8 cellular contexts compared by ENCODE assay signal in the genomic region with DNA sequence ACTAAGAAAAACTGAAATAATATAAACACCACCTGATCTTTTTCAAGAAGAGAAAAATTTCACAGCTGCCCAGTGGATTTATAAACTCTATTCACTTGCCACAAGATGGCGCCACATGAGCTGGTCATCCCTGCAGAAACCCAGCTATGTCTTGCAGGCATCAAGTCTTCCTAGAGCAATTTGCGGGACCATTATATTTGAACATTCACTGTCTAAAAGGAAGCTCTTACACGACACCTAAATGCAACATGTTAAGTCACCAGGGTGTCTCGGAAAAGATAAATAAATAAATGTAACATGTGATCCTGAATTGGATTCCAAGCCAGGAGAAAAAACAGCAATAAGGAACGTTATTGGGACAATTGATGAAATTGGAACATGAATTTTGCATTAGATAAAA. TPM values are rescaled to one million over a fixed set of nuclear protein-coding genes. Genes with fewer than 3 reads are reported as not detected.
DNase-seq lines count a peak whose midpoint lies in the region; ATAC-seq, FAIRE-seq and TF ChIP-seq lines count a peak whose summit lies in the region.

No MANE protein-coding gene starts in this region.

- no peaks in the 10 kb centered on the region for H3K36me3 Mint-ChIP-seq in activated T-cell treated with anti-CD3 and anti-CD28 coated beads, Interleukin-2, amount 50 U/mL, for 4 hours (ENCODE audit: insufficient read depth)

- H3K27ac ChIP-seq in Karpas-422 (ENCODE audit: low read length) (no peak overlapping the region), suprapubic skin (no peak overlapping the region)

- H3K9me2 ChIP-seq in Karpas-422 (replicated peaks; ENCODE audit: insufficient read depth, low read length) = no peaks in the 10 kb centered on the region

- no peaks in the 10 kb centered on the region for H3K79me2 ChIP-seq in Karpas-422 (ENCODE audit: low read length)

- no peaks in the 10 kb centered on the region for H3K27me3 Mint-ChIP-seq in activated T-cell treated with anti-CD3 and anti-CD28 coated beads, Interleukin-2, amount 50 U/mL, for 4 hours (ENCODE audit: low read depth)

- H3K4me3 ChIP-seq in Karpas-422 (ENCODE audit: low read length) = no peak overlapping the region
- no peak overlapping the region for H3K4me3 ChIP-seq in fibroblast of mammary gland (ENCODE audit: control insufficient read depth, low read depth, low read length)
- no peak overlapping the region for H3K4me3 ChIP-seq in suprapubic skin

- no peak for TF ChIP-seq POLR2A in suprapubic skin (IDR thresholded peaks at IDR 0.05)

- no peak overlapping the region for H3K9ac ChIP-seq in Karpas-422 (ENCODE audit: low read length)

- peaks cover 1% of the 10 kb centered on the region for H3K4me1 Mint-ChIP-seq in activated T-cell treated with anti-CD3 and anti-CD28 coated beads, Interleukin-2, amount 50 U/mL, for 4 hours (ENCODE audit: low read depth)

- H2AFZ ChIP-seq in Karpas-422 (ENCODE audit: low read length) = no peak overlapping the region

- TF ChIP-seq CTCF in D721Med (IDR thresholded peaks at IDR 0.05; ENCODE audit: insufficient read depth, missing control alignments) (peak; percentile 77), fibroblast of mammary gland (conservative IDR thresholded peaks at IDR 0.05; ENCODE audit: control insufficient read depth, insufficient read depth, low read depth, low read length) (peak; percentile 76), suprapubic skin (IDR thresholded peaks at IDR 0.05) (peak; percentile 59 to 64)

- TF ChIP-seq EP300 in suprapubic skin (IDR thresholded peaks at IDR 0.05) = no peak

- H4K20me1 ChIP-seq in Karpas-422 (ENCODE audit: insufficient read depth, low read depth, low read length) = no peaks in the 10 kb centered on the region

- H3K4me1 ChIP-seq in Karpas-422 (ENCODE audit: low read length) (peaks cover 7% of the 10 kb centered on the region; the same call in 1 of the 2 replicates), suprapubic skin (peaks cover 12% of the 10 kb centered on the region)

- ATAC-seq in activated T-cell treated with anti-CD3 and anti-CD28 coated beads, Interleukin-2, amount 50 U/mL, for 4 hours = peak; percentile 53 to 71
- ATAC-seq in HG03342 (IDR thresholded peaks at IDR 0.05; ENCODE audit: unreplicated experiment) = no peak

- DNase-seq in D721Med (ENCODE audit: insufficient read length, low spot score) (peak; percentile 81), Karpas-422 (peak; percentile 92), RCC 7860 (ENCODE audit: low spot score) (peak; percentile 53), fibroblast of mammary gland (ENCODE audit: low read depth) (peak; percentile 90), nucleus accumbens (lab: John Stamatoyannopoulos, UW) (peak in 46 of 56 donors; percentile 10 to 82 (median 40)), suprapubic skin (ENCODE audit: low spot score in 2 of 2) (no peak)
- peak; percentile 68 for DNase-seq in activated T-cell treated with anti-CD3 and anti-CD28 coated beads, Interleukin-2, amount 50 U/mL, for 4 hours

- H3K27me3 ChIP-seq in Karpas-422 (ENCODE audit: low read length) = no peaks in the 10 kb centered on the region
- no peaks in the 10 kb centered on the region for H3K27me3 ChIP-seq in suprapubic skin

- H3K9me3 Mint-ChIP-seq in activated T-cell treated with anti-CD3 and anti-CD28 coated beads, Interleukin-2, amount 50 U/mL, for 4 hours = no peaks in the 10 kb centered on the region

- FAIRE-seq in D721Med (lab: Jason Lieb, UNC) (no peak), RCC 7860 (lab: Jason Lieb, UNC) (peak; percentile 67)

- no peaks in the 10 kb centered on the region for H3K36me3 ChIP-seq in Karpas-422 (ENCODE audit: insufficient read depth, low read length)
- no peaks in the 10 kb centered on the region for H3K36me3 ChIP-seq in suprapubic skin

- 4% methylated on average over 5 of the region's 5 CpGs for WGBS in suprapubic skin

- no peaks in the 10 kb centered on the region for H3K9me3 ChIP-seq in Karpas-422 (ENCODE audit: low read length)
- no peaks in the 10 kb centered on the region for H3K9me3 ChIP-seq in suprapubic skin

- no peak overlapping the region for H3K4me2 ChIP-seq in Karpas-422 (ENCODE audit: low read depth, low read length, poor library complexity, severe bottlenecking)

- H3K4me3 Mint-ChIP-seq in activated T-cell treated with anti-CD3 and anti-CD28 coated beads, Interleukin-2, amount 50 U/mL, for 4 hours = no peak overlapping the region

RNA-seq across cellular contexts. Expression of a gene that starts 20.3 kb away (rescaled TPM):
- 85.9 and 128 TPM in 2 replicates for total RNA-seq in Karpas-422 (2014; rRNA removed; shearing (Covaris generic); ENCODE audit: low replicate concordance)
- total RNA-seq in activated T-cell treated with anti-CD3 and anti-CD28 coated beads, Interleukin-2, amount 50 U/mL, for 4 hours = 100 to 1,000 TPM; 147 to 158 (median 151) TPM
- total RNA-seq in suprapubic skin = 100 to 1,000 TPM in 2 of 4 donors, 10 to 100 TPM in 2; 76.4 to 146 (median 92.3) TPM

RNA-seq across cellular contexts. Expression of a gene that starts 42.8 kb away (rescaled TPM):
- total RNA-seq in Karpas-422 (2014; rRNA removed; shearing (Covaris generic); ENCODE audit: low replicate concordance) = 11.7 and 14.5 TPM in 2 replicates
- total RNA-seq in activated T-cell treated with anti-CD3 and anti-CD28 coated beads, Interleukin-2, amount 50 U/mL, for 4 hours = 10 to 100 TPM; 27.2 to 31.5 (median 31.3) TPM
- total RNA-seq in suprapubic skin = 10 to 100 TPM; 14.8 to 34.9 (median 16.3) TPM

RNA-seq across cellular contexts. Expression of a gene that starts 43.1 kb away (rescaled TPM):
- 83.2 and 90.2 TPM in 2 replicates for total RNA-seq in Karpas-422 (2014; rRNA removed; shearing (Covaris generic); ENCODE audit: low replicate concordance)
- total RNA-seq in activated T-cell treated with anti-CD3 and anti-CD28 coated beads, Interleukin-2, amount 50 U/mL, for 4 hours = 10 to 100 TPM; 28.6 to 38.6 (median 33.4) TPM
- 100 to 1,000 TPM; 173 to 231 (median 202) TPM for total RNA-seq in suprapubic skin

Comparison
In these comparisons a context has a peak if more than half of its experiments do, and no peak if none do; other contexts are left out.
1. DNase-seq: peak in D721Med (single experiment), Karpas-422 (single experiment), RCC 7860 (single experiment), activated T-cell treated with anti-CD3 and anti-CD28 coated beads, Interleukin-2, amount 50 U/mL, for 4 hours (single experiment), fibroblast of mammary gland (single experiment) and nucleus accumbens (46 of 56); none in suprapubic skin (0 of 2).
2. Peak in every context shown above with its lines, with median percentiles within 50 percentile points of each other: CTCF ChIP-seq.